ENCODE assay signal across 1 cellular context in genomic region chr5:33978307-33978706, GRCh38.
TF ChIP-seq lines count a peak whose summit lies in the region.

No MANE protein-coding gene starts in this region.

TF ChIP-seq in H1, 55 proteins besides CTCF, POLR2A, EP300 and RAD21:
- TF ChIP-seq, protein P1, sequence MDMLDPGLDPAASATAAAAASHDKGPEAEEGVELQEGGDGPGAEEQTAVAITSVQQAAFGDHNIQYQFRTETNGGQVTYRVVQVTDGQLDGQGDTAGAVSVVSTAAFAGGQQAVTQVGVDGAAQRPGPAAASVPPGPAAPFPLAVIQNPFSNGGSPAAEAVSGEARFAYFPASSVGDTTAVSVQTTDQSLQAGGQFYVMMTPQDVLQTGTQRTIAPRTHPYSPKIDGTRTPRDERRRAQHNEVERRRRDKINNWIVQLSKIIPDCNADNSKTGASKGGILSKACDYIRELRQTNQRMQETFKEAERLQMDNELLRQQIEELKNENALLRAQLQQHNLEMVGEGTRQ (IDR thresholded peaks at IDR 0.05; ENCODE audit: low read length): no peak
- TF ChIP-seq POLR2AphosphoS5 (IDR thresholded peaks at IDR 0.05; ENCODE audit: low read depth, low read length): no peak
- TF ChIP-seq, protein P2, sequence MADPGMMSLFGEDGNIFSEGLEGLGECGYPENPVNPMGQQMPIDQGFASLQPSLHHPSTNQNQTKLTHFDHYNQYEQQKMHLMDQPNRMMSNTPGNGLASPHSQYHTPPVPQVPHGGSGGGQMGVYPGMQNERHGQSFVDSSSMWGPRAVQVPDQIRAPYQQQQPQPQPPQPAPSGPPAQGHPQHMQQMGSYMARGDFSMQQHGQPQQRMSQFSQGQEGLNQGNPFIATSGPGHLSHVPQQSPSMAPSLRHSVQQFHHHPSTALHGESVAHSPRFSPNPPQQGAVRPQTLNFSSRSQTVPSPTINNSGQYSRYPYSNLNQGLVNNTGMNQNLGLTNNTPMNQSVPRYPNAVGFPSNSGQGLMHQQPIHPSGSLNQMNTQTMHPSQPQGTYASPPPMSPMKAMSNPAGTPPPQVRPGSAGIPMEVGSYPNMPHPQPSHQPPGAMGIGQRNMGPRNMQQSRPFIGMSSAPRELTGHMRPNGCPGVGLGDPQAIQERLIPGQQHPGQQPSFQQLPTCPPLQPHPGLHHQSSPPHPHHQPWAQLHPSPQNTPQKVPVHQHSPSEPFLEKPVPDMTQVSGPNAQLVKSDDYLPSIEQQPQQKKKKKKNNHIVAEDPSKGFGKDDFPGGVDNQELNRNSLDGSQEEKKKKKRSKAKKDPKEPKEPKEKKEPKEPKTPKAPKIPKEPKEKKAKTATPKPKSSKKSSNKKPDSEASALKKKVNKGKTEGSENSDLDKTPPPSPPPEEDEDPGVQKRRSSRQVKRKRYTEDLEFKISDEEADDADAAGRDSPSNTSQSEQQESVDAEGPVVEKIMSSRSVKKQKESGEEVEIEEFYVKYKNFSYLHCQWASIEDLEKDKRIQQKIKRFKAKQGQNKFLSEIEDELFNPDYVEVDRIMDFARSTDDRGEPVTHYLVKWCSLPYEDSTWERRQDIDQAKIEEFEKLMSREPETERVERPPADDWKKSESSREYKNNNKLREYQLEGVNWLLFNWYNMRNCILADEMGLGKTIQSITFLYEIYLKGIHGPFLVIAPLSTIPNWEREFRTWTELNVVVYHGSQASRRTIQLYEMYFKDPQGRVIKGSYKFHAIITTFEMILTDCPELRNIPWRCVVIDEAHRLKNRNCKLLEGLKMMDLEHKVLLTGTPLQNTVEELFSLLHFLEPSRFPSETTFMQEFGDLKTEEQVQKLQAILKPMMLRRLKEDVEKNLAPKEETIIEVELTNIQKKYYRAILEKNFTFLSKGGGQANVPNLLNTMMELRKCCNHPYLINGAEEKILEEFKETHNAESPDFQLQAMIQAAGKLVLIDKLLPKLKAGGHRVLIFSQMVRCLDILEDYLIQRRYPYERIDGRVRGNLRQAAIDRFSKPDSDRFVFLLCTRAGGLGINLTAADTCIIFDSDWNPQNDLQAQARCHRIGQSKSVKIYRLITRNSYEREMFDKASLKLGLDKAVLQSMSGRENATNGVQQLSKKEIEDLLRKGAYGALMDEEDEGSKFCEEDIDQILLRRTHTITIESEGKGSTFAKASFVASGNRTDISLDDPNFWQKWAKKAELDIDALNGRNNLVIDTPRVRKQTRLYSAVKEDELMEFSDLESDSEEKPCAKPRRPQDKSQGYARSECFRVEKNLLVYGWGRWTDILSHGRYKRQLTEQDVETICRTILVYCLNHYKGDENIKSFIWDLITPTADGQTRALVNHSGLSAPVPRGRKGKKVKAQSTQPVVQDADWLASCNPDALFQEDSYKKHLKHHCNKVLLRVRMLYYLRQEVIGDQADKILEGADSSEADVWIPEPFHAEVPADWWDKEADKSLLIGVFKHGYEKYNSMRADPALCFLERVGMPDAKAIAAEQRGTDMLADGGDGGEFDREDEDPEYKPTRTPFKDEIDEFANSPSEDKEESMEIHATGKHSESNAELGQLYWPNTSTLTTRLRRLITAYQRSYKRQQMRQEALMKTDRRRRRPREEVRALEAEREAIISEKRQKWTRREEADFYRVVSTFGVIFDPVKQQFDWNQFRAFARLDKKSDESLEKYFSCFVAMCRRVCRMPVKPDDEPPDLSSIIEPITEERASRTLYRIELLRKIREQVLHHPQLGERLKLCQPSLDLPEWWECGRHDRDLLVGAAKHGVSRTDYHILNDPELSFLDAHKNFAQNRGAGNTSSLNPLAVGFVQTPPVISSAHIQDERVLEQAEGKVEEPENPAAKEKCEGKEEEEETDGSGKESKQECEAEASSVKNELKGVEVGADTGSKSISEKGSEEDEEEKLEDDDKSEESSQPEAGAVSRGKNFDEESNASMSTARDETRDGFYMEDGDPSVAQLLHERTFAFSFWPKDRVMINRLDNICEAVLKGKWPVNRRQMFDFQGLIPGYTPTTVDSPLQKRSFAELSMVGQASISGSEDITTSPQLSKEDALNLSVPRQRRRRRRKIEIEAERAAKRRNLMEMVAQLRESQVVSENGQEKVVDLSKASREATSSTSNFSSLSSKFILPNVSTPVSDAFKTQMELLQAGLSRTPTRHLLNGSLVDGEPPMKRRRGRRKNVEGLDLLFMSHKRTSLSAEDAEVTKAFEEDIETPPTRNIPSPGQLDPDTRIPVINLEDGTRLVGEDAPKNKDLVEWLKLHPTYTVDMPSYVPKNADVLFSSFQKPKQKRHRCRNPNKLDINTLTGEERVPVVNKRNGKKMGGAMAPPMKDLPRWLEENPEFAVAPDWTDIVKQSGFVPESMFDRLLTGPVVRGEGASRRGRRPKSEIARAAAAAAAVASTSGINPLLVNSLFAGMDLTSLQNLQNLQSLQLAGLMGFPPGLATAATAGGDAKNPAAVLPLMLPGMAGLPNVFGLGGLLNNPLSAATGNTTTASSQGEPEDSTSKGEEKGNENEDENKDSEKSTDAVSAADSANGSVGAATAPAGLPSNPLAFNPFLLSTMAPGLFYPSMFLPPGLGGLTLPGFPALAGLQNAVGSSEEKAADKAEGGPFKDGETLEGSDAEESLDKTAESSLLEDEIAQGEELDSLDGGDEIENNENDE (IDR thresholded peaks at IDR 0.05; ENCODE audit: insufficient replicate concordance, low read length): peak; percentile 60
